Comparison of ENCODE assay signal across 9 cellular contexts in genomic region chr20:61120595-61121515, GRCh38.
DNase-seq lines count a peak whose midpoint lies in the region; ATAC-seq and TF ChIP-seq lines count a peak whose summit lies in the region.
"Had no signal": no experiment of that assay in that cellular context is flagged by ENCODE, and none has a peak within 500 bp of the region (broad histone marks: within the 10 kb centered on the region; RNA-seq: fewer than 3 reads in every experiment).

No MANE protein-coding gene starts in this region.

- no peaks in the 10 kb centered on the region for H3K4me1 Mint-ChIP-seq in activated CD8-positive, alpha-beta memory T cell treated with anti-CD3 and anti-CD28 coated beads, Interleukin-2, amount 10 ng/mL, durations not matched to agents 7 days and 5 days
- H3K4me1 Mint-ChIP-seq in activated CD4-positive, alpha-beta memory T cell treated with anti-CD3 and anti-CD28 coated beads, Interleukin-2, amount 10 ng/mL, durations not matched to agents 7 days and 5 days: no peaks in the 10 kb centered on the region
- peaks cover 2% of the 10 kb centered on the region for H3K4me1 Mint-ChIP-seq in progenitor cell of endocrine pancreas (ENCODE audit: low read depth)

- H3K27ac Mint-ChIP-seq in activated CD8-positive, alpha-beta memory T cell treated with anti-CD3 and anti-CD28 coated beads, Interleukin-2, amount 10 ng/mL, durations not matched to agents 7 days and 5 days: no peak overlapping the region
- H3K27ac Mint-ChIP-seq in activated CD4-positive, alpha-beta memory T cell treated with anti-CD3 and anti-CD28 coated beads, Interleukin-2, amount 10 ng/mL, durations not matched to agents 7 days and 5 days: no peak overlapping the region
- no peak overlapping the region for H3K27ac Mint-ChIP-seq in progenitor cell of endocrine pancreas

- peak; percentile 42 for DNase-seq in activated CD8-positive, alpha-beta memory T cell treated with anti-CD3 and anti-CD28 coated beads, Interleukin-2, amount 10 ng/mL, durations not matched to agents 7 days and 5 days
- DNase-seq in activated CD8-positive, alpha-beta memory T cell treated with anti-CD3 and anti-CD28 coated beads, Interleukin-2, amount 50 U/mL, for 4 hours: no peak
- DNase-seq in NCI-H460 (ENCODE audit: extremely low read depth, low read depth) (peak; percentile 42), foreskin melanocyte (peak; percentile 4), progenitor cell of endocrine pancreas (ENCODE audit: low spot score, unreplicated experiment) (no peak), ovary (no peak), NCI-H1694 treated with DMSO at 0.1 percent for 48 hours (lab: John Stamatoyannopoulos, UW) (no peak)
- DNase-seq in activated CD4-positive, alpha-beta memory T cell treated with anti-CD3 and anti-CD28 coated beads, Interleukin-2, amount 10 ng/mL, durations not matched to agents 7 days and 5 days: peak; percentile 22

- POLR2A ChIA-PET in activated CD4-positive, alpha-beta memory T cell treated with anti-CD3 and anti-CD28 coated beads, Interleukin-2, amount 10 ng/mL, durations not matched to agents 7 days and 5 days (lab: Charles Lee): no interaction called here

- H3K36me3 Mint-ChIP-seq in activated CD8-positive, alpha-beta memory T cell treated with anti-CD3 and anti-CD28 coated beads, Interleukin-2, amount 10 ng/mL, durations not matched to agents 7 days and 5 days: no peaks in the 10 kb centered on the region
- no peaks in the 10 kb centered on the region for H3K36me3 Mint-ChIP-seq in activated CD4-positive, alpha-beta memory T cell treated with anti-CD3 and anti-CD28 coated beads, Interleukin-2, amount 10 ng/mL, durations not matched to agents 7 days and 5 days (ENCODE audit: low read depth)
- no peaks in the 10 kb centered on the region for H3K36me3 Mint-ChIP-seq in progenitor cell of endocrine pancreas (ENCODE audit: insufficient read depth)

- H3K9me3 Mint-ChIP-seq in activated CD8-positive, alpha-beta memory T cell treated with anti-CD3 and anti-CD28 coated beads, Interleukin-2, amount 10 ng/mL, durations not matched to agents 7 days and 5 days (ENCODE audit: low read depth): no peaks in the 10 kb centered on the region
- H3K9me3 Mint-ChIP-seq in activated CD4-positive, alpha-beta memory T cell treated with anti-CD3 and anti-CD28 coated beads, Interleukin-2, amount 10 ng/mL, durations not matched to agents 7 days and 5 days: no peaks in the 10 kb centered on the region
- H3K9me3 Mint-ChIP-seq in progenitor cell of endocrine pancreas (ENCODE audit: low read depth): no peaks in the 10 kb centered on the region

- intact Hi-C loops in ovary (cut with DNase I): no loop called here

- H3K4me3 ChIP-seq in ovary: no peak overlapping the region
- H3K4me3 ChIP-seq: thoracic aorta had no signal

- WGBS in ovary, 3 donors: 34 to 49% (median 44%) methylated on average over 17 of the region's 17 CpGs

- H3K36me3 ChIP-seq in ovary: no peaks in the 10 kb centered on the region
- H3K36me3 ChIP-seq: thoracic aorta had no signal

- TF ChIP-seq CTCF in progenitor cell of endocrine pancreas (IDR thresholded peaks at IDR 0.05; ENCODE audit: unreplicated experiment): peak; percentile 69
- TF ChIP-seq CTCF in ovary (IDR thresholded peaks at IDR 0.05): no peak

- TF ChIP-seq EP300 in ovary (IDR thresholded peaks at IDR 0.05): no peak

- H3K27me3 ChIP-seq in ovary: no peaks in the 10 kb centered on the region

- no peak for TF ChIP-seq POLR2A in ovary (IDR thresholded peaks at IDR 0.05)

- H3K9me3 ChIP-seq in ovary: no peaks in the 10 kb centered on the region
- H3K9me3 ChIP-seq: thoracic aorta had no signal

- no peak for ATAC-seq in activated CD8-positive, alpha-beta memory T cell treated with anti-CD3 and anti-CD28 coated beads, Interleukin-2, amount 10 ng/mL, durations not matched to agents 7 days and 5 days

- CTCF ChIA-PET in activated CD8-positive, alpha-beta memory T cell treated with anti-CD3 and anti-CD28 coated beads, Interleukin-2, amount 10 ng/mL, durations not matched to agents 7 days and 5 days (lab: Charles Lee): no interaction called here
- CTCF ChIA-PET in activated CD4-positive, alpha-beta memory T cell treated with anti-CD3 and anti-CD28 coated beads, Interleukin-2, amount 10 ng/mL, durations not matched to agents 7 days and 5 days (lab: Charles Lee): no interaction called here

- no peak overlapping the region for H3K27ac ChIP-seq in ovary
- H3K27ac ChIP-seq: thoracic aorta had no signal

- no peak overlapping the region for H3K4me3 Mint-ChIP-seq in activated CD8-positive, alpha-beta memory T cell treated with anti-CD3 and anti-CD28 coated beads, Interleukin-2, amount 10 ng/mL, durations not matched to agents 7 days and 5 days
- no peak overlapping the region for H3K4me3 Mint-ChIP-seq in activated CD4-positive, alpha-beta memory T cell treated with anti-CD3 and anti-CD28 coated beads, Interleukin-2, amount 10 ng/mL, durations not matched to agents 7 days and 5 days
- H3K4me3 Mint-ChIP-seq in progenitor cell of endocrine pancreas (ENCODE audit: low read depth): no peak overlapping the region

- H3K27me3 Mint-ChIP-seq in activated CD8-positive, alpha-beta memory T cell treated with anti-CD3 and anti-CD28 coated beads, Interleukin-2, amount 10 ng/mL, durations not matched to agents 7 days and 5 days: no peaks in the 10 kb centered on the region
- no peaks in the 10 kb centered on the region for H3K27me3 Mint-ChIP-seq in activated CD4-positive, alpha-beta memory T cell treated with anti-CD3 and anti-CD28 coated beads, Interleukin-2, amount 10 ng/mL, durations not matched to agents 7 days and 5 days
- H3K27me3 Mint-ChIP-seq in progenitor cell of endocrine pancreas: peaks cover 41% of the 10 kb centered on the region

- no peaks in the 10 kb centered on the region for H3K4me1 ChIP-seq in ovary (ENCODE audit: insufficient read depth)

Comparison
In these comparisons a context has a peak if more than half of its experiments do, and no peak if none do; other contexts are left out.
1. DNase-seq: peak in activated CD8-positive, alpha-beta memory T cell treated with anti-CD3 and anti-CD28 coated beads, Interleukin-2, amount 10 ng/mL, durations not matched to agents 7 days and 5 days (single experiment), NCI-H460 (single experiment), activated CD4-positive, alpha-beta memory T cell treated with anti-CD3 and anti-CD28 coated beads, Interleukin-2, amount 10 ng/mL, durations not matched to agents 7 days and 5 days (single experiment) and foreskin melanocyte (single experiment); none in activated CD8-positive, alpha-beta memory T cell treated with anti-CD3 and anti-CD28 coated beads, Interleukin-2, amount 50 U/mL, for 4 hours (single experiment), progenitor cell of endocrine pancreas (single experiment), ovary (0 of 5) and NCI-H1694 treated with DMSO at 0.1 percent for 48 hours (single experiment).